In genomic region chr19:42386974-42387707, GRCh38 we compare ENCODE assay signal across 8 cellular contexts. TPM values are rescaled to one million over a fixed set of nuclear protein-coding genes. Genes with fewer than 3 reads are reported as not detected.
DNase-seq lines count a peak whose midpoint lies in the region; ATAC-seq and TF ChIP-seq lines count a peak whose summit lies in the region.

No MANE protein-coding gene starts in this region.

- H3K27ac ChIP-seq in RWPE1 (peak overlapping the region; percentile 81), ovary (no peak overlapping the region), upper lobe of left lung (no peak overlapping the region)

- TF ChIP-seq POLR2A in ovary (IDR thresholded peaks at IDR 0.05) (no peak), upper lobe of left lung (IDR thresholded peaks at IDR 0.05) (no peak)

- H3K36me3 ChIP-seq in ovary (no peaks in the 10 kb centered on the region), upper lobe of left lung (no peaks in the 10 kb centered on the region)

- no peak for TF ChIP-seq EP300 in ovary (IDR thresholded peaks at IDR 0.05)
- no peak for TF ChIP-seq EP300 in upper lobe of left lung (IDR thresholded peaks at IDR 0.05)

- intact Hi-C loops in ovary (cut with DNase I) = no loop called here

- H3K4me3 ChIP-seq in ovary (peak overlapping the region; percentile 24), upper lobe of left lung (peak overlapping the region; percentile 31 to 50 (median 40))

- 2 to 3% (median 2%) methylated on average over 45 to 48 of the region's 48 CpGs for WGBS in ovary, 3 donors
- 5 to 6% methylated on average over 31 to 45 of the region's 48 CpGs for WGBS in upper lobe of left lung, 2 donors

- POLR2A ChIA-PET in RWPE1 (lab: Yijun Ruan, JAX; ENCODE audit: low non-redundant PET) = interaction anchor here (0.5 to 0.7 kb wide), 2 partner anchors 22 to 85 kb away, joined by 6 to 9 read pairs; partner anchors contain the start of gene PRR19

- H3K27me3 ChIP-seq in ovary (no peaks in the 10 kb centered on the region), upper lobe of left lung (peaks cover 0 to 16% (median 8%) of the 10 kb centered on the region in 4 donors)

- ATAC-seq in upper lobe of left lung (ENCODE audit: low FRiP score in 2 of 2) (peak; percentile 54 to 87), GM21526 (IDR thresholded peaks at IDR 0.05; ENCODE audit: low FRiP score, unreplicated experiment) (no peak)

- DNase-seq in EL (peak; percentile 75), Kasumi-1 (lab: John Stamatoyannopoulos, UW) (peak; percentile 66 to 69), RWPE1 (ENCODE audit: low spot score) (peak; percentile 80), germinal center (ENCODE audit: low spot score) (peak; percentile 88), ovary (peak in 1 of 5 donors; percentile 55), upper lobe of left lung (peak; percentile 76 to 92)
- DNase-seq in activated effector memory CD4-positive, alpha-beta T cell treated with anti-CD3 and anti-CD28 coated beads, Interleukin-2, amount 50 U/mL, for 16 hours = peak; percentile 88

- H3K9me3 ChIP-seq in ovary (no peaks in the 10 kb centered on the region), upper lobe of left lung (no peaks in the 10 kb centered on the region)

- CTCF ChIA-PET in RWPE1 (lab: Yijun Ruan, JAX) = interaction anchor here (0.6 to 2.0 kb wide), 7 partner anchors 9 to 255 kb away, joined by 3 to 4 read pairs (median 4); no protein-coding TSS in a partner anchor

- H3K4me1 ChIP-seq in ovary (ENCODE audit: insufficient read depth) (peaks cover 2% of the 10 kb centered on the region), upper lobe of left lung (peaks cover 8 to 12% (median 10%) of the 10 kb centered on the region in 4 donors)

- TF ChIP-seq CTCF in RWPE1 (conservative IDR thresholded peaks at IDR 0.05; ENCODE audit: low read depth) (peak; percentile 75), ovary (IDR thresholded peaks at IDR 0.05) (no peak), upper lobe of left lung (IDR thresholded peaks at IDR 0.05) (peak; percentile 46 to 67 (median 58))

RNA-seq across cellular contexts. Expression of gene CNFN, which starts 3.0 kb away (rescaled TPM):
- not detected for total RNA-seq in ovary
- under 1 TPM; 0.47 to 0.91 TPM for polyA plus RNA-seq in ovary
- total RNA-seq in upper lobe of left lung = 10 to 100 TPM in 1 of 6 donors, under 1 TPM in 2, not detected in 3; 0.46 to 32.5 (median 0.94) TPM

RNA-seq across cellular contexts. Expression of gene LIPE, which starts 40.0 kb away (rescaled TPM):
- total RNA-seq in ovary = 10 to 100 TPM in 3 of 7 donors, 1 to 10 TPM in 4; 2.3 to 15.1 (median 5.4) TPM
- polyA plus RNA-seq in ovary = 1 to 10 TPM; 1.7 to 7.9 TPM
- total RNA-seq in upper lobe of left lung = 1 to 10 TPM; 1.3 to 6.2 (median 4.2) TPM

RNA-seq across cellular contexts. Expression of gene CXCL17, which starts 55.6 kb away (rescaled TPM):
- under 1 TPM in 2 of 7 donors, not detected in 5; 0.32 to 0.46 TPM for total RNA-seq in ovary
- not detected for polyA plus RNA-seq in ovary
- total RNA-seq in upper lobe of left lung = 100 to 1,000 TPM in 3 of 6 donors, 10 to 100 TPM in 3; 31.4 to 155 (median 92.3) TPM

Comparison
In these comparisons a context has a peak if more than half of its experiments do, and no peak if none do; other contexts are left out.
1. CTCF ChIP-seq: peak in RWPE1 (single experiment) and upper lobe of left lung (6 of 6); none in ovary (0 of 3).
2. RNA of gene CXCL17, which starts 55.6 kb away (total RNA-seq): 31.4 to 155 TPM in upper lobe of left lung; 0.32 to 0.46 TPM in ovary; every median in the first group is over 10 times any median in the second.